Comparison of ENCODE assay signal across 2 cellular contexts in genomic region chr20:49846206-49846807, GRCh38.
TF ChIP-seq lines count a peak whose summit lies in the region.

No MANE protein-coding gene starts in this region.

TF ChIP-seq in GM23338, 12 proteins besides CTCF, POLR2A, EP300 and RAD21 (continued from another document):
- TF ChIP-seq REST (IDR thresholded peaks at IDR 0.05; ENCODE audit: unreplicated experiment) (no peak), EZH2phosphoT487 (IDR thresholded peaks at IDR 0.05; ENCODE audit: unreplicated experiment) (no peak), STAT1 (IDR thresholded peaks at IDR 0.05; ENCODE audit: unreplicated experiment) (no peak), EZH2 (IDR thresholded peaks at IDR 0.05; ENCODE audit: low read depth, unreplicated experiment) (no peak), ETS1 (IDR thresholded peaks at IDR 0.05) (no peak), JUNB (IDR thresholded peaks at IDR 0.05; ENCODE audit: unreplicated experiment) (no peak), ZNF114 (CRISPR knock-in tag; IDR thresholded peaks at IDR 0.05) (no peak), ZNF331 (CRISPR knock-in tag; IDR thresholded peaks at IDR 0.05; ENCODE audit: low read depth) (no peak), ZNF462 (CRISPR knock-in tag; IDR thresholded peaks at IDR 0.05) (no peak), POLR2AphosphoS5 (IDR thresholded peaks at IDR 0.05; ENCODE audit: low read depth) (no peak), NANOG (IDR thresholded peaks at IDR 0.05; ENCODE audit: borderline replicate concordance) (no peak)

TF ChIP-seq in neural cell, 6 proteins besides CTCF, POLR2A, EP300 and RAD21 (continued from another document):
- no peak for TF ChIP-seq REST (IDR thresholded peaks at IDR 0.05; ENCODE audit: borderline replicate concordance)
TF ChIP-seq in neural cell: peak in this region for 0.
